In the genomic region with DNA sequence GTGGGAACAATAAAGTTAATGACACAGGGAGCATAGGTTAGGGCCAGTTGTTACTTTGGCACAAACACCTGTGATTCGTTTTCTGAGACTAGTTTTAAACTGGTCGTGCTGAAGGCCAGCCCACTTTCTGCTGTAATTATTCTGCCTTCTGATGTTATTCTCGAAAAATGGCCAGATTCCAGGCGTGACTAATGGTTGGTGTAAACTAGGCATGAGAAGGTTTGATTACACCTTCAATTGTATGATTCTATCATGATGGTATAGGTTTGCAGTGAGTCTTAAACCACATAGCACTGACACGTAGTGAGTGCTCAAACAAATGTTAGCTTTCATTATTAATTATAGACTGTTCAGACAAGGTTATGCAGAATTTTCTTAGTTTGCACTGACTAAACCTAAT, we compare ENCODE assay signal across 14 cellular contexts. TPM values are rescaled to one million over a fixed set of nuclear protein-coding genes. Genes with fewer than 3 reads are reported as not detected.
DNase-seq lines count a peak whose midpoint lies in the region; ATAC-seq, FAIRE-seq and TF ChIP-seq lines count a peak whose summit lies in the region.
"Had no signal": no experiment of that assay in that cellular context is flagged by ENCODE, and none has a peak within 500 bp of the region (broad histone marks: within the 10 kb centered on the region; RNA-seq: fewer than 3 reads in every experiment).

No MANE protein-coding gene starts in this region.

- H3K27ac ChIP-seq in breast epithelium: no peak overlapping the region
- peak overlapping the region; percentile 43 for H3K27ac ChIP-seq in SJCRH30
- H3K27ac ChIP-seq: neutrophil, upper lobe of left lung had no signal

- intact Hi-C loops in MCF 10A (cut with micrococcal nuclease): no loop called here
- intact Hi-C loops in breast epithelium (cut with DNase I; ENCODE audit: low total_unique reads): no loop called here

- POLR2A ChIA-PET in MCF 10A (lab: Yijun Ruan, JAX): interaction anchor here (0.6 to 1.5 kb wide), 7 partner anchors 10 to 150 kb away, joined by 3 to 7 read pairs (median 3); a partner anchor contains a TSS
- POLR2A ChIA-PET in activated CD8-positive, alpha-beta T cell treated with anti-CD3 and anti-CD28 coated beads, Interleukin-2, amount 10 ng/mL, durations not matched to agents 7 days and 5 days (lab: Charles Lee): no interaction called here

- H3K4me1 Mint-ChIP-seq in MCF 10A (ENCODE audit: insufficient read depth, unreplicated experiment): peaks cover 14% of the 10 kb centered on the region
- H3K4me1 Mint-ChIP-seq in activated CD8-positive, alpha-beta T cell treated with anti-CD3 and anti-CD28 coated beads, Interleukin-2, amount 10 ng/mL, durations not matched to agents 7 days and 5 days (ENCODE audit: low read depth): peaks cover 15% of the 10 kb centered on the region

- H3K9me3 ChIP-seq in breast epithelium (no peaks in the 10 kb centered on the region), SJCRH30 (replicated peaks) (no peaks in the 10 kb centered on the region)
- H3K9me3 ChIP-seq: neutrophil, upper lobe of left lung had no signal

- no peak for ATAC-seq in activated CD8-positive, alpha-beta T cell treated with anti-CD3 and anti-CD28 coated beads, Interleukin-2, amount 10 ng/mL, durations not matched to agents 7 days and 5 days
- ATAC-seq in GM19467 (IDR thresholded peaks at IDR 0.05; ENCODE audit: unreplicated experiment): no peak
- ATAC-seq in GM18867 (IDR thresholded peaks at IDR 0.05; ENCODE audit: unreplicated experiment): no peak

- FAIRE-seq in GM12892 (lab: Jason Lieb, UNC): no peak
- FAIRE-seq: kidney had no signal

- H3K27ac Mint-ChIP-seq in MCF 10A (ENCODE audit: low read depth, unreplicated experiment): peak overlapping the region; percentile 42
- H3K27ac Mint-ChIP-seq in activated CD8-positive, alpha-beta T cell treated with anti-CD3 and anti-CD28 coated beads, Interleukin-2, amount 10 ng/mL, durations not matched to agents 7 days and 5 days: no peak overlapping the region
- H3K27ac Mint-ChIP-seq: activated T-helper 1 cell treated with anti-CD3 and anti-CD28 coated beads, Interleukin-12 subunit alpha, Interleukin-12 subunit beta, Interleukin-2, Interleukin-4 antibody, amounts not matched to agents 30 ng/mL and 10 ng/mL and 1 ng/mL, durations not matched to agents 14 hours and 24 hours and 36 hours; B cell had no signal

- no peaks in the 10 kb centered on the region for H3K27me3 Mint-ChIP-seq in MCF 10A (ENCODE audit: insufficient read depth, unreplicated experiment)
- no peaks in the 10 kb centered on the region for H3K27me3 Mint-ChIP-seq in activated CD8-positive, alpha-beta T cell treated with anti-CD3 and anti-CD28 coated beads, Interleukin-2, amount 10 ng/mL, durations not matched to agents 7 days and 5 days (ENCODE audit: low read depth)
- H3K27me3 Mint-ChIP-seq: B cell had no signal

- no peaks in the 10 kb centered on the region for H3K27me3 ChIP-seq in breast epithelium
- no peaks in the 10 kb centered on the region for H3K27me3 ChIP-seq in SJCRH30
- H3K27me3 ChIP-seq: neutrophil, upper lobe of left lung had no signal

- DNase-seq in MCF 10A (ENCODE audit: unreplicated experiment) (peak; percentile 97), breast epithelium (ENCODE audit: low spot score in 2 of 2) (no peak), SJCRH30 (peak; percentile 61 to 81), fibroblast of gingiva (ENCODE audit: low read depth) (peak; percentile 56), GM12892 (ENCODE audit: insufficient read length) (no peak)
- no peak for DNase-seq in activated CD8-positive, alpha-beta T cell treated with anti-CD3 and anti-CD28 coated beads, Interleukin-2, amount 10 ng/mL, durations not matched to agents 7 days and 5 days
- DNase-seq: kidney, MM.1S, upper lobe of left lung had no signal

- H3K4me3 ChIP-seq in breast epithelium (no peak overlapping the region), SJCRH30 (no peak overlapping the region)
- H3K4me3 ChIP-seq: upper lobe of left lung had no signal

- CTCF ChIA-PET in MCF 10A (lab: Yijun Ruan, JAX): no interaction called here
- CTCF ChIA-PET in activated CD8-positive, alpha-beta T cell treated with anti-CD3 and anti-CD28 coated beads, Interleukin-2, amount 10 ng/mL, durations not matched to agents 7 days and 5 days (lab: Charles Lee): no interaction called here

- TF ChIP-seq POLR2A in breast epithelium (IDR thresholded peaks at IDR 0.05): no peak
- no peak for TF ChIP-seq POLR2A in GM12892 (IDR thresholded peaks at IDR 0.05; ENCODE audit: low read depth, low read length)

- peaks cover 9% of the 10 kb centered on the region for H3K36me3 ChIP-seq in breast epithelium
- peaks cover 37% of the 10 kb centered on the region for H3K36me3 ChIP-seq in SJCRH30

- H3K36me3 Mint-ChIP-seq in MCF 10A (ENCODE audit: insufficient read depth, unreplicated experiment): peaks cover 73% of the 10 kb centered on the region
- peaks cover 34% of the 10 kb centered on the region for H3K36me3 Mint-ChIP-seq in activated CD8-positive, alpha-beta T cell treated with anti-CD3 and anti-CD28 coated beads, Interleukin-2, amount 10 ng/mL, durations not matched to agents 7 days and 5 days (ENCODE audit: low read depth)

- H3K9me3 Mint-ChIP-seq in MCF 10A (ENCODE audit: unreplicated experiment): no peaks in the 10 kb centered on the region
- no peaks in the 10 kb centered on the region for H3K9me3 Mint-ChIP-seq in activated CD8-positive, alpha-beta T cell treated with anti-CD3 and anti-CD28 coated beads, Interleukin-2, amount 10 ng/mL, durations not matched to agents 7 days and 5 days (ENCODE audit: insufficient read depth)
- H3K9me3 Mint-ChIP-seq: activated T-helper 1 cell treated with anti-CD3 and anti-CD28 coated beads, Interleukin-12 subunit alpha, Interleukin-12 subunit beta, Interleukin-2, Interleukin-4 antibody, amounts not matched to agents 30 ng/mL and 10 ng/mL and 1 ng/mL, durations not matched to agents 14 hours and 24 hours and 36 hours had no signal

- no TSS peak for BruUV-seq in MCF 10A (replicated peaks; lab: Mats Ljungman, UMichigan)

- H3K4me1 ChIP-seq in breast epithelium (no peaks in the 10 kb centered on the region), SJCRH30 (peaks cover 9% of the 10 kb centered on the region)
- H3K4me1 ChIP-seq: upper lobe of left lung had no signal

- no peak for TF ChIP-seq CTCF in MCF 10A (IDR thresholded peaks at IDR 0.05; ENCODE audit: unreplicated experiment)
- TF ChIP-seq CTCF in breast epithelium (IDR thresholded peaks at IDR 0.05): no peak

- no peak overlapping the region for H3K4me3 Mint-ChIP-seq in MCF 10A (ENCODE audit: unreplicated experiment)
- no peak overlapping the region for H3K4me3 Mint-ChIP-seq in activated CD8-positive, alpha-beta T cell treated with anti-CD3 and anti-CD28 coated beads, Interleukin-2, amount 10 ng/mL, durations not matched to agents 7 days and 5 days
- H3K4me3 Mint-ChIP-seq: activated T-helper 1 cell treated with anti-CD3 and anti-CD28 coated beads, Interleukin-12 subunit alpha, Interleukin-12 subunit beta, Interleukin-2, Interleukin-4 antibody, amounts not matched to agents 30 ng/mL and 10 ng/mL and 1 ng/mL, durations not matched to agents 14 hours and 24 hours and 36 hours; B cell had no signal

RNA-seq across cellular contexts. Expression of a gene that starts 39.0 kb away (rescaled TPM):
- total RNA-seq in MCF 10A (2022): 5.7 and 8.5 TPM in 2 replicates
- total RNA-seq in breast epithelium: 100 to 1,000 TPM in 1 of 3 donors, 10 to 100 TPM in 2; 61.6 to 305 (median 83.2) TPM
- 66.4 and 84.4 TPM in 2 replicates for total RNA-seq in SJCRH30 (2014; rRNA removed; shearing (Covaris generic))
- 15.3 TPM for polyA plus RNA-seq in GM12892 (2012; ENCODE audit: missing spikeins)
- total RNA-seq in activated CD8-positive, alpha-beta T cell treated with anti-CD3 and anti-CD28 coated beads, Interleukin-2, amount 10 ng/mL, durations not matched to agents 7 days and 5 days: 1 to 10 TPM; 2.2 to 2.7 TPM

RNA-seq across cellular contexts. Expression of a gene that starts 45.4 kb away (rescaled TPM):
- 10.2 and 15.8 TPM in 2 replicates for total RNA-seq in MCF 10A (2022)
- total RNA-seq in breast epithelium: 10 to 100 TPM; 10.7 to 17.7 (median 11.3) TPM
- 18.1 and 18.7 TPM in 2 replicates for total RNA-seq in SJCRH30 (2014; rRNA removed; shearing (Covaris generic))
- polyA plus RNA-seq in GM12892 (2012; ENCODE audit: missing spikeins): 2.5 TPM
- 1 to 10 TPM; 8.5 to 8.8 TPM for total RNA-seq in activated CD8-positive, alpha-beta T cell treated with anti-CD3 and anti-CD28 coated beads, Interleukin-2, amount 10 ng/mL, durations not matched to agents 7 days and 5 days

Comparison
In these comparisons a context has a peak if more than half of its experiments do, and no peak if none do; other contexts are left out.
1. DNase-seq: peak in MCF 10A (single experiment), SJCRH30 (2 of 2) and fibroblast of gingiva (single experiment); none in breast epithelium (0 of 2), GM12892 (single experiment) and activated CD8-positive, alpha-beta T cell treated with anti-CD3 and anti-CD28 coated beads, Interleukin-2, amount 10 ng/mL, durations not matched to agents 7 days and 5 days (single experiment).